9 cellular contexts compared by ENCODE assay signal in genomic region chr16:77660311-77660710, GRCh38.
DNase-seq lines count a peak whose midpoint lies in the region; TF ChIP-seq lines count a peak whose summit lies in the region.
"Had no signal": no experiment of that assay in that cellular context is flagged by ENCODE, and none has a peak within 500 bp of the region (broad histone marks: within the 10 kb centered on the region; RNA-seq: fewer than 3 reads in every experiment).

No MANE protein-coding gene starts in this region.

- no peak overlapping the region for H3K4me3 ChIP-seq in endodermal cell (ENCODE audit: low read length)

- peaks cover 22% of the 10 kb centered on the region for H3K9me3 Mint-ChIP-seq in endodermal cell

- TF ChIP-seq CTCF in endodermal cell (conservative IDR thresholded peaks at IDR 0.05): peak; percentile 81

- no peak overlapping the region for H3K27ac ChIP-seq in endodermal cell (ENCODE audit: low read depth, low read length)

- H3K27me3 ChIP-seq in endodermal cell (ENCODE audit: control insufficient read depth, insufficient read depth, low read length, poor library complexity, severe bottlenecking): no peaks in the 10 kb centered on the region

- no peaks in the 10 kb centered on the region for H3K36me3 ChIP-seq in endodermal cell (ENCODE audit: control insufficient read depth, insufficient read depth, low read length)

- DNase-seq in DMS79 treated with DMSO at 0.1 percent for 48 hours (lab: John Stamatoyannopoulos, UW) (peak; percentile 74), DMS79 (lab: John Stamatoyannopoulos, UW) (no peak), NCI-H748 treated with DMSO at 0.1 percent for 48 hours (lab: John Stamatoyannopoulos, UW) (peak; percentile 41), endodermal cell (peak; percentile 63), pulmonary artery endothelial cell (ENCODE audit: low read depth, low spot score) (peak; percentile 53), AML-193 (lab: John Stamatoyannopoulos, UW) (no peak), glomerular visceral epithelial cell (ENCODE audit: extremely low spot score) (no peak)
- DNase-seq in activated CD4-positive, CD25-positive, alpha-beta regulatory T cell treated with anti-CD3 and anti-CD28 coated beads, Interleukin-2, amount 50 U/mL, for 72 hours: no peak

- no peak overlapping the region for H3K4me3 Mint-ChIP-seq in endodermal cell
- H3K4me3 Mint-ChIP-seq: B cell had no signal

- H3K4me1 ChIP-seq in endodermal cell (ENCODE audit: control insufficient read depth, insufficient read depth, low read length): no peaks in the 10 kb centered on the region

- H3K9me3 ChIP-seq in endodermal cell (ENCODE audit: control insufficient read depth, low read length): peaks cover 16% of the 10 kb centered on the region

- no peak overlapping the region for H3K9ac ChIP-seq in endodermal cell (ENCODE audit: extremely low read depth, low read length, poor library complexity, severe bottlenecking)

- no peaks in the 10 kb centered on the region for H3K27me3 Mint-ChIP-seq in endodermal cell (ENCODE audit: insufficient read depth)
- H3K27me3 Mint-ChIP-seq: B cell had no signal

- peaks cover 6% of the 10 kb centered on the region for H3K4me1 Mint-ChIP-seq in endodermal cell
- H3K4me1 Mint-ChIP-seq: B cell had no signal

- no peak overlapping the region for H3K27ac Mint-ChIP-seq in endodermal cell
- H3K27ac Mint-ChIP-seq: B cell had no signal

- H3K36me3 Mint-ChIP-seq in endodermal cell (ENCODE audit: low read depth): no peaks in the 10 kb centered on the region

- WGBS in endodermal cell (ENCODE audit: insufficient coverage in 1 of 2, insufficient read length in 1 of 2), 2 experiments: 64 to 70% methylated on average over 11 to 12 of the region's 12 CpGs

Comparison
In these comparisons a context has a peak if more than half of its experiments do, and no peak if none do; other contexts are left out.
1. DNase-seq: peak in DMS79 treated with DMSO at 0.1 percent for 48 hours (single experiment), NCI-H748 treated with DMSO at 0.1 percent for 48 hours (single experiment), endodermal cell (single experiment) and pulmonary artery endothelial cell (single experiment); none in DMS79 (single experiment), AML-193 (0 of 2), glomerular visceral epithelial cell (single experiment) and activated CD4-positive, CD25-positive, alpha-beta regulatory T cell treated with anti-CD3 and anti-CD28 coated beads, Interleukin-2, amount 50 U/mL, for 72 hours (single experiment).